ENCODE assay signal across 6 cellular contexts in genomic region chr2:232115728-232116361, GRCh38.
DNase-seq lines count a peak whose midpoint lies in the region; ATAC-seq and TF ChIP-seq lines count a peak whose summit lies in the region.
"Not testable (repeated sequence)": the region's sequence is repeated elsewhere in the genome, so short reads cannot be mapped to it uniquely, and the experiment has no call there.

No MANE protein-coding gene starts in this region.

- in situ Hi-C loops in G401 (cut with HindIII; ENCODE audit: low sequenced_read_pairs) = not testable (repeated sequence)

- WGBS in psoas muscle, 3 donors = 61 to 87% (median 67%) methylated on average over 6 of the region's 6 CpGs
- 88 to 89% methylated on average over 6 of the region's 6 CpGs for WGBS in thyroid gland, 2 donors

- intact Hi-C loops in psoas muscle (cut with DNase I); thyroid gland (cut with DNase I): not testable (repeated sequence)

- H3K36me3 ChIP-seq in WERI-Rb-1; psoas muscle (ENCODE audit: insufficient read depth in 1 of 2, low read depth in 1 of 2); thyroid gland: not testable (repeated sequence)

- not testable (repeated sequence) for H3K27ac ChIP-seq in WERI-Rb-1, psoas muscle, thyroid gland

- DNase-seq in G401 (ENCODE audit: low spot score) (peak; percentile 81), NCI-H82 (lab: John Stamatoyannopoulos, UW) (peak; percentile 89), WERI-Rb-1 (peak; percentile 60), cerebellar cortex (ENCODE audit: low spot score) (peak; percentile 75), thyroid gland (peak; percentile 6 to 29)
- not testable (repeated sequence) for DNase-seq in psoas muscle

- not testable (repeated sequence) for H3K9me3 ChIP-seq in WERI-Rb-1 (ENCODE audit: severe bottlenecking); psoas muscle; thyroid gland

- not testable (repeated sequence) for TF ChIP-seq POLR2A in thyroid gland (IDR thresholded peaks at IDR 0.05)

- TF ChIP-seq CTCF in WERI-Rb-1 (IDR thresholded peaks at IDR 0.05; ENCODE audit: low read depth, low read length); psoas muscle (IDR thresholded peaks at IDR 0.05); thyroid gland (IDR thresholded peaks at IDR 0.05): not testable (repeated sequence)

- not testable (repeated sequence) for H3K27me3 ChIP-seq in WERI-Rb-1 (ENCODE audit: insufficient read depth, low read depth, severe bottlenecking); psoas muscle (ENCODE audit: insufficient read depth in 3 of 3, low read length in 2 of 3); thyroid gland

- peak in 3 of 4 donors; percentile 59 to 85 (median 76) for ATAC-seq in psoas muscle

- H3K4me1 ChIP-seq in psoas muscle, thyroid gland: not testable (repeated sequence)

- H3K4me3 ChIP-seq in WERI-Rb-1 (ENCODE audit: low read depth, low read length); psoas muscle; thyroid gland (replicated peaks in 1 of 3): not testable (repeated sequence)
